8 cellular contexts compared by ENCODE assay signal in genomic region chr4:931194-931959, GRCh38. TPM values are rescaled to one million over a fixed set of nuclear protein-coding genes. Genes with fewer than 3 reads are reported as not detected.
DNase-seq lines count a peak whose midpoint lies in the region; ATAC-seq and TF ChIP-seq lines count a peak whose summit lies in the region.

No MANE protein-coding gene starts in this region.

- in situ Hi-C loops in Caki2 (cut with HindIII; ENCODE audit: low pct_unique_long_range_greater_than_20kb, low sequenced_read_pairs): no loop called here

- H3K9me3 ChIP-seq in SK-N-SH (no peaks in the 10 kb centered on the region), endodermal cell (ENCODE audit: control insufficient read depth, low read length) (no peaks in the 10 kb centered on the region), muscle layer of colon (ENCODE audit: low read length) (no peaks in the 10 kb centered on the region)

- H3K27ac Mint-ChIP-seq in endodermal cell: peak overlapping the region; percentile 95

- POLR2A ChIA-PET in HEK293T (lab: Yijun Ruan, JAX): interaction anchor here (0.8 to 1.5 kb wide), 9 partner anchors 12 to 807 kb away, joined by 3 to 12 read pairs (median 6); partner anchors contain the start of genes DGKQ, IDUA and ZNF718
- POLR2A ChIA-PET in SK-N-SH (lab: Yijun Ruan, JAX): interaction anchor here (1.0 kb wide), 1 partner anchor 56 kb away, joined by 3 read pairs; the partner anchor contains the start of gene IDUA

- TF ChIP-seq RAD21 in SK-N-SH (IDR thresholded peaks at IDR 0.05; ENCODE audit: low read length): no peak

- no peaks in the 10 kb centered on the region for H3K9me2 ChIP-seq in SK-N-SH

- peaks cover 2% of the 10 kb centered on the region for H3K27me3 Mint-ChIP-seq in endodermal cell (ENCODE audit: insufficient read depth)

- CTCF ChIA-PET in HEK293T (lab: Yijun Ruan, JAX): interaction anchor here (1.3 kb wide), 1 partner anchor 199 kb away, joined by 3 read pairs; no protein-coding TSS in a partner anchor
- CTCF ChIA-PET in SK-N-SH (lab: Yijun Ruan, JAX): interaction anchor here (1.4 to 4.8 kb wide), 2 partner anchors 56 to 135 kb away, joined by 3 to 22 read pairs; partner anchors contain the start of gene IDUA

- H3K9me3 Mint-ChIP-seq in endodermal cell: no peaks in the 10 kb centered on the region

- no peaks in the 10 kb centered on the region for H3K36me3 ChIP-seq in SK-N-SH (replicated peaks in 1 of 2; ENCODE audit: control insufficient read depth in 1 of 2, insufficient read depth in 2 of 2, low read length in 1 of 2)
- peaks cover 1% of the 10 kb centered on the region for H3K36me3 ChIP-seq in endodermal cell (ENCODE audit: control insufficient read depth, insufficient read depth, low read length)
- no peaks in the 10 kb centered on the region for H3K36me3 ChIP-seq in muscle layer of colon (ENCODE audit: insufficient read depth, low read length)

- peaks cover 41% of the 10 kb centered on the region for H4K20me1 ChIP-seq in SK-N-SH (ENCODE audit: insufficient read depth)

- 1% methylated on average over 8 of the region's 31 CpGs for whole genome bisulfite sequencing in SK-N-SH (ENCODE audit: low lambda C conversion rate)
- 13 to 18% methylated on average over 15 to 30 of the region's 31 CpGs for WGBS in endodermal cell (ENCODE audit: insufficient coverage in 1 of 2, insufficient read length in 1 of 2), 2 experiments

- peak overlapping the region; percentile 96 for H3K4me3 Mint-ChIP-seq in endodermal cell

- no peak for TF ChIP-seq EP300 in SK-N-SH (IDR thresholded peaks at IDR 0.05; ENCODE audit: borderline replicate concordance in 1 of 2, low read depth in 1 of 2, low read length in 1 of 2)

- H3K27ac ChIP-seq in SK-N-SH (ENCODE audit: low read depth in 2 of 2, low read length in 1 of 2) (peak overlapping the region; percentile 69 to 78; a peak in 2 of 4 replicates), endodermal cell (ENCODE audit: low read depth, low read length) (peak overlapping the region; percentile 36), muscle layer of colon (ENCODE audit: low read depth, low read length) (peak overlapping the region; percentile 96)

- H3K4me1 ChIP-seq in SK-N-SH (ENCODE audit: control insufficient read depth in 1 of 2, insufficient read depth in 2 of 2, low read depth in 1 of 2, low read length in 1 of 2): peaks cover 5 to 18% of the 10 kb centered on the region in 2 experiments; a peak in 3 of 4 replicates
- H3K4me1 ChIP-seq in endodermal cell (ENCODE audit: control insufficient read depth, insufficient read depth, low read length): peaks cover 7% of the 10 kb centered on the region
- H3K4me1 ChIP-seq in muscle layer of colon (ENCODE audit: insufficient read depth, low read length): peaks cover 41% of the 10 kb centered on the region

- DNase-seq in Caki2 (ENCODE audit: low read depth) (peak; percentile 9), HEK293T (ENCODE audit: extremely low spot score) (no peak), SK-N-SH (peak; percentile 55), endodermal cell (no peak), midbrain (lab: John Stamatoyannopoulos, UW) (no peak), SKM-1 treated with dmso at 0.1 percent for 144 hours (lab: John Stamatoyannopoulos, UW; ENCODE audit: unreplicated experiment) (no peak)

- peaks cover 19% of the 10 kb centered on the region for H3K4me1 Mint-ChIP-seq in endodermal cell

- TF ChIP-seq CTCF in SK-N-SH (IDR thresholded peaks at IDR 0.05) (no peak), endodermal cell (conservative IDR thresholded peaks at IDR 0.05) (no peak)

- H3K9ac ChIP-seq in SK-N-SH (peak overlapping the region; percentile 92), endodermal cell (ENCODE audit: extremely low read depth, low read length, poor library complexity, severe bottlenecking) (peak overlapping the region; percentile 81), muscle layer of colon (ENCODE audit: low read length) (peak overlapping the region; percentile 82)

- no peak for ATAC-seq in HG02642 (IDR thresholded peaks at IDR 0.05; ENCODE audit: poor library complexity, unreplicated experiment)

- H3K4me3 ChIP-seq in SK-N-SH (ENCODE audit: low read depth in 2 of 2, low read length in 1 of 2) (peak overlapping the region; percentile 98 to 100), endodermal cell (ENCODE audit: low read length) (peak overlapping the region; percentile 99), muscle layer of colon (ENCODE audit: low read depth in 1 of 2, low read length in 2 of 2) (peak overlapping the region; percentile 94 to 100)

- peak overlapping the region; percentile 85 for H3K4me2 ChIP-seq in SK-N-SH

- H3K27me3 ChIP-seq in SK-N-SH (ENCODE audit: insufficient read depth) (no peaks in the 10 kb centered on the region), endodermal cell (ENCODE audit: control insufficient read depth, insufficient read depth, low read length, poor library complexity, severe bottlenecking) (peaks cover 18% of the 10 kb centered on the region), muscle layer of colon (ENCODE audit: control insufficient read depth in 1 of 2, insufficient read depth in 2 of 2, low read length in 2 of 2) (no peaks in the 10 kb centered on the region)

- H3F3A ChIP-seq in SK-N-SH (replicated peaks; ENCODE audit: insufficient read depth): peaks cover 5% of the 10 kb centered on the region

- H3K79me2 ChIP-seq in SK-N-SH (ENCODE audit: insufficient read depth): peaks cover 55% of the 10 kb centered on the region

- H2AFZ ChIP-seq in SK-N-SH (ENCODE audit: low read depth): peak overlapping the region; percentile 85; the same call in 1 of the 2 replicates

- no peaks in the 10 kb centered on the region for H3K36me3 Mint-ChIP-seq in endodermal cell (ENCODE audit: low read depth)

TF ChIP-seq in HEK293T, 16 proteins besides CTCF, POLR2A, EP300 and RAD21:
- TF ChIP-seq L3MBTL2 (conservative IDR thresholded peaks at IDR 0.05) (0 out of 2 replicates have a peak, but pooled peaks have one; percentile 17), ELF4 (IDR thresholded peaks at IDR 0.05) (no peak)

TF ChIP-seq in SK-N-SH, 30 proteins besides CTCF, POLR2A, EP300 and RAD21:
- TF ChIP-seq GATA2 (CRISPR knock-in tag; IDR thresholded peaks at IDR 0.05): no peak
- TF ChIP-seq MXI1 (IDR thresholded peaks at IDR 0.05; ENCODE audit: low read depth, low read length): 0 out of 2 replicates have a peak, but pooled peaks have one; percentile 17
- no peak for TF ChIP-seq MAX (IDR thresholded peaks at IDR 0.05; ENCODE audit: low read depth)
- TF ChIP-seq FOXM1 (IDR thresholded peaks at IDR 0.05; ENCODE audit: low read depth): no peak

RNA-seq across cellular contexts. Expression of gene GAK, which starts 0.7 kb away (rescaled TPM):
- 51.0 and 61.6 TPM in 2 replicates for total RNA-seq in Caki2 (2014; rRNA removed; shearing (Covaris generic); ENCODE audit: low replicate concordance)
- 35.9 and 36.1 TPM in 2 replicates for polyA plus RNA-seq in SK-N-SH (2012; rRNA removed)
- 11.0 and 18.2 TPM in 2 replicates for polyA plus RNA-seq in SK-N-SH (2012; cell fraction: cytosol; rRNA removed)
- 131 and 150 TPM in 2 replicates for polyA plus RNA-seq in SK-N-SH (2012; cell fraction: nucleus; rRNA removed)
- total RNA-seq in endodermal cell: 100 to 1,000 TPM; 104 to 121 TPM
- 61.6 TPM for polyA plus RNA-seq in endodermal cell (2013, experiment 1 of 2)
- polyA plus RNA-seq in endodermal cell (2013, experiment 2 of 2): 52.7 TPM

RNA-seq across cellular contexts. Expression of gene TMEM175, which starts 0.9 kb away (rescaled TPM):
- total RNA-seq in Caki2 (2014; rRNA removed; shearing (Covaris generic); ENCODE audit: low replicate concordance): 5.6 and 11.1 TPM in 2 replicates
- polyA plus RNA-seq in SK-N-SH (2012; rRNA removed): 43.1 and 54.2 TPM in 2 replicates
- polyA plus RNA-seq in SK-N-SH (2012; cell fraction: cytosol; rRNA removed): 12.9 and 16.8 TPM in 2 replicates
- polyA plus RNA-seq in SK-N-SH (2012; cell fraction: nucleus; rRNA removed): 280 and 427 TPM in 2 replicates
- 10 to 100 TPM; 15.9 to 23.0 TPM for total RNA-seq in endodermal cell
- polyA plus RNA-seq in endodermal cell (2013, experiment 1 of 2): 21.9 TPM
- polyA plus RNA-seq in endodermal cell (2013, experiment 2 of 2): 21.2 TPM

RNA-seq across cellular contexts. Expression of gene DGKQ, which starts 42.0 kb away (rescaled TPM):
- 8.5 and 9.3 TPM in 2 replicates for total RNA-seq in Caki2 (2014; rRNA removed; shearing (Covaris generic); ENCODE audit: low replicate concordance)
- polyA plus RNA-seq in SK-N-SH (2012; rRNA removed): 10.9 and 11.5 TPM in 2 replicates
- 3.3 and 6.8 TPM in 2 replicates for polyA plus RNA-seq in SK-N-SH (2012; cell fraction: cytosol; rRNA removed)
- polyA plus RNA-seq in SK-N-SH (2012; cell fraction: nucleus; rRNA removed): 50.0 and 64.3 TPM in 2 replicates
- 10 to 100 TPM; 26.3 to 31.1 TPM for total RNA-seq in endodermal cell
- 7.8 TPM for polyA plus RNA-seq in endodermal cell (2013, experiment 1 of 2)
- polyA plus RNA-seq in endodermal cell (2013, experiment 2 of 2): 8.3 TPM

RNA-seq across cellular contexts. Expression of gene IDUA, which starts 55.5 kb away (rescaled TPM):
- 6.7 and 6.9 TPM in 2 replicates for total RNA-seq in Caki2 (2014; rRNA removed; shearing (Covaris generic); ENCODE audit: low replicate concordance)
- polyA plus RNA-seq in SK-N-SH (2012; rRNA removed): 24.4 and 32.1 TPM in 2 replicates
- 5.1 and 7.1 TPM in 2 replicates for polyA plus RNA-seq in SK-N-SH (2012; cell fraction: cytosol; rRNA removed)
- polyA plus RNA-seq in SK-N-SH (2012; cell fraction: nucleus; rRNA removed): 333 and 514 TPM in 2 replicates
- 10 to 100 TPM; 22.4 to 25.6 TPM for total RNA-seq in endodermal cell
- 4.3 TPM for polyA plus RNA-seq in endodermal cell (2013, experiment 1 of 2)
- polyA plus RNA-seq in endodermal cell (2013, experiment 2 of 2): 3.6 TPM

Comparison
In these comparisons a context has a peak if more than half of its experiments do, and no peak if none do; other contexts are left out.
1. DNase-seq: peak in Caki2 (single experiment) and SK-N-SH (single experiment); none in HEK293T (single experiment), endodermal cell (single experiment), midbrain (single experiment) and SKM-1 treated with dmso at 0.1 percent for 144 hours (single experiment).
2. H3K27ac ChIP-seq: peak in every context shown above with its lines; median percentile 96 in muscle layer of colon; 74 in SK-N-SH; 36 in endodermal cell.
3. Peak in every context shown above with its lines, with median percentiles within 50 percentile points of each other: H3K4me3 ChIP-seq and H3K9ac ChIP-seq.